In genomic region chr18:56196495-56197225, GRCh38 we compare ENCODE assay signal across 17 cellular contexts.
"Had no signal": no experiment of that assay in that cellular context is flagged by ENCODE, and none has a peak within 500 bp of the region (broad histone marks: within the 10 kb centered on the region; RNA-seq: fewer than 3 reads in every experiment).

No MANE protein-coding gene starts in this region.

- H3K9me3 Mint-ChIP-seq: activated CD4-positive, alpha-beta memory T cell treated with anti-CD3 and anti-CD28 coated beads, Interleukin-2, amount 10 ng/mL, durations not matched to agents 7 days and 5 days; activated naive CD8-positive, alpha-beta T cell treated with anti-CD3 and anti-CD28 coated beads, Interleukin-2, amount 50 U/mL, for 24 hours; endodermal cell; natural killer cell treated with Interleukin-12 subunit alpha and Interleukin-12 subunit beta and Interleukin-15 and Interleukin-18, amount 100 ng/mL, for 72 hours had no signal

- DNase-seq: activated CD4-positive, alpha-beta memory T cell treated with anti-CD3 and anti-CD28 coated beads, Interleukin-2, amount 10 ng/mL, durations not matched to agents 7 days and 5 days; activated naive CD4-positive, alpha-beta T cell; activated naive CD8-positive, alpha-beta T cell treated with anti-CD3 and anti-CD28 coated beads, Interleukin-2, amount 50 U/mL, for 24 hours; activated T-cell treated with anti-CD3 and anti-CD28 coated beads, Interleukin-2, amount 50 U/mL, for 48 hours; endodermal cell; glutamatergic neuron; mammary epithelial cell; mucosa of descending colon; psoas muscle; stimulated activated CD4-positive, alpha-beta T cell treated with anti-CD3 and anti-CD28 coated beads, Interleukin-4, amount 100 ng/mL, for 24 hours; stomach; T-cell; T1000 had no signal

- H3K27me3 ChIP-seq: stomach had no signal

- H3K27me3 Mint-ChIP-seq: activated CD4-positive, alpha-beta memory T cell treated with anti-CD3 and anti-CD28 coated beads, Interleukin-2, amount 10 ng/mL, durations not matched to agents 7 days and 5 days; activated naive CD8-positive, alpha-beta T cell treated with anti-CD3 and anti-CD28 coated beads, Interleukin-2, amount 50 U/mL, for 24 hours; natural killer cell treated with Interleukin-12 subunit alpha and Interleukin-12 subunit beta and Interleukin-15 and Interleukin-18, amount 100 ng/mL, for 72 hours; T-cell had no signal

- H3K27ac Mint-ChIP-seq: activated CD4-positive, alpha-beta memory T cell treated with anti-CD3 and anti-CD28 coated beads, Interleukin-2, amount 10 ng/mL, durations not matched to agents 7 days and 5 days; activated naive CD8-positive, alpha-beta T cell treated with anti-CD3 and anti-CD28 coated beads, Interleukin-2, amount 50 U/mL, for 24 hours; endodermal cell; natural killer cell treated with Interleukin-12 subunit alpha and Interleukin-12 subunit beta and Interleukin-15 and Interleukin-18, amount 100 ng/mL, for 72 hours; T-cell had no signal

- H3K4me1 Mint-ChIP-seq: activated CD4-positive, alpha-beta memory T cell treated with anti-CD3 and anti-CD28 coated beads, Interleukin-2, amount 10 ng/mL, durations not matched to agents 7 days and 5 days; activated naive CD8-positive, alpha-beta T cell treated with anti-CD3 and anti-CD28 coated beads, Interleukin-2, amount 50 U/mL, for 24 hours; T-cell had no signal

- H3K27ac ChIP-seq: psoas muscle, stomach, thoracic aorta, VCaP had no signal

- H3K4me3 ChIP-seq: mucosa of descending colon, psoas muscle, stomach, thoracic aorta had no signal

- H3K4me3 Mint-ChIP-seq: activated CD4-positive, alpha-beta memory T cell treated with anti-CD3 and anti-CD28 coated beads, Interleukin-2, amount 10 ng/mL, durations not matched to agents 7 days and 5 days; activated naive CD8-positive, alpha-beta T cell treated with anti-CD3 and anti-CD28 coated beads, Interleukin-2, amount 50 U/mL, for 24 hours; endodermal cell; natural killer cell treated with Interleukin-12 subunit alpha and Interleukin-12 subunit beta and Interleukin-15 and Interleukin-18, amount 100 ng/mL, for 72 hours; T-cell had no signal

- H3K36me3 ChIP-seq: stomach, thoracic aorta had no signal

- H3K4me1 ChIP-seq: psoas muscle had no signal

- ATAC-seq: activated naive CD8-positive, alpha-beta T cell treated with anti-CD3 and anti-CD28 coated beads, Interleukin-2, amount 50 U/mL, for 24 hours; left lobe of liver; mucosa of descending colon; natural killer cell treated with Interleukin-12 subunit alpha and Interleukin-12 subunit beta and Interleukin-15 and Interleukin-18, amount 100 ng/mL, for 72 hours; psoas muscle; T-cell had no signal

- H3K9me3 ChIP-seq: psoas muscle, stomach, thoracic aorta had no signal
